In the genomic region with DNA sequence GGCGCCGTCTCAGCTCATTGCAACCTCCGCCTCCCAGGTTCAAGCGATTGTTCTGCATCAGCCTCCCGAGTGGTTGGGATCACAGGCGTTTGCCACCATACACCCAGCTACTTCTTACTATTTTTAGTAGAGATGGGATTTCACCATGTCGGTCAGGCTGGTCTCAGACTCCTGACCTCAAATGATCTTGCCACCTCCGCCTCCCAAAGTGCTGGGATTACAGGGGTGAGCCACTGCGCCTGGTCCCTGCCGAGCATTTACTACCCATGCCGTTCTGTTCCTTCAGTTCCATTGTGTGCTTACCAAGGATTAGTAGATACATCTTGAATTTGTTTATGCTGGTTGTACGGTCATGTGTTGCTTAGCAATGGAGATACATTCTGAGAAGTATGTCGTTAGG, we compare ENCODE assay signal across 11 cellular contexts. TPM values are rescaled to one million over a fixed set of nuclear protein-coding genes. Genes with fewer than 3 reads are reported as not detected.
A peak's percentile ranks its signal among the peaks of the same experiment; 100 is the strongest.
DNase-seq lines count a peak whose midpoint lies in the region; ATAC-seq and TF ChIP-seq lines count a peak whose summit lies in the region.
"Had no signal": no experiment of that assay in that cellular context is flagged by ENCODE, and none has a peak within 500 bp of the region (broad histone marks: within the 10 kb centered on the region; RNA-seq: fewer than 3 reads in every experiment).

No MANE protein-coding gene starts in this region.

- no peak overlapping the region for H3K4ac ChIP-seq in neuronal stem cell (ENCODE audit: low read length)

- WGBS in mesodermal cell (ENCODE audit: insufficient coverage in 2 of 2), 2 experiments = 89 to 98% methylated on average over 8 to 9 of the region's 13 CpGs
- no CpG with 5 or more reads among the region's 13 CpGs for WGBS in neuronal stem cell (ENCODE audit: extremely low coverage in 2 of 2, insufficient read length in 2 of 2, insufficient replicate concordance in 1 of 2), 2 donors

- H3K9me3 Mint-ChIP-seq in activated T-cell treated with anti-CD3 and anti-CD28 coated beads, Interleukin-2, amount 50 U/mL, for 24 hours = no peaks in the 10 kb centered on the region
- H3K9me3 Mint-ChIP-seq in activated naive CD8-positive, alpha-beta T cell treated with anti-CD3 and anti-CD28 coated beads, Interleukin-2, amount 50 U/mL, for 24 hours = no peaks in the 10 kb centered on the region

- no peak overlapping the region for H2AK5ac ChIP-seq in neuronal stem cell (ENCODE audit: low read depth, low read length)

- no peak overlapping the region for H2BK15ac ChIP-seq in neuronal stem cell (ENCODE audit: low read length)

- no peak overlapping the region for H3K23ac ChIP-seq in neuronal stem cell (ENCODE audit: low read depth, low read length, poor library complexity)

- H3K36me3 ChIP-seq in mesodermal cell (ENCODE audit: control insufficient read depth, insufficient read depth, low read length) = peaks cover 50% of the 10 kb centered on the region
- no peaks in the 10 kb centered on the region for H3K36me3 ChIP-seq in tibial artery
- H3K36me3 ChIP-seq in neuronal stem cell (replicated peaks in 1 of 2; ENCODE audit: control insufficient read depth in 2 of 2, insufficient read depth in 2 of 2, low read length in 2 of 2) = peaks cover 8 to 95% of the 10 kb centered on the region in 2 donors

- H4K8ac ChIP-seq in neuronal stem cell (ENCODE audit: low read depth, low read length) = no peak overlapping the region

- H3K18ac ChIP-seq in neuronal stem cell (ENCODE audit: low read length) = no peak overlapping the region

- no peak overlapping the region for H2BK120ac ChIP-seq in neuronal stem cell (ENCODE audit: low read depth, low read length)

- H3K9ac ChIP-seq in neuronal stem cell (ENCODE audit: low read depth, low read length, poor library complexity) = no peak overlapping the region

- H2AFZ ChIP-seq in neuronal stem cell (ENCODE audit: low read length) = no peak overlapping the region

- H4K91ac ChIP-seq in neuronal stem cell (ENCODE audit: low read depth, low read length, poor library complexity) = no peak overlapping the region

- no peak overlapping the region for H2BK12ac ChIP-seq in neuronal stem cell (ENCODE audit: low read length)

- no peak overlapping the region for H3K14ac ChIP-seq in neuronal stem cell (ENCODE audit: low read length)

- no peaks in the 10 kb centered on the region for H3K27me3 Mint-ChIP-seq in activated T-cell treated with anti-CD3 and anti-CD28 coated beads, Interleukin-2, amount 50 U/mL, for 24 hours
- no peaks in the 10 kb centered on the region for H3K27me3 Mint-ChIP-seq in activated naive CD8-positive, alpha-beta T cell treated with anti-CD3 and anti-CD28 coated beads, Interleukin-2, amount 50 U/mL, for 24 hours

- H3K27ac ChIP-seq in mesodermal cell (ENCODE audit: low read depth, low read length, severe bottlenecking) = peak overlapping the region; percentile 6
- peak overlapping the region; percentile 92 to 95 for H3K27ac ChIP-seq in tibial artery
- no peak overlapping the region for H3K27ac ChIP-seq in neuronal stem cell (replicated peaks; ENCODE audit: low read length)

- peak overlapping the region; percentile 99 for H3K27ac Mint-ChIP-seq in activated T-cell treated with anti-CD3 and anti-CD28 coated beads, Interleukin-2, amount 50 U/mL, for 24 hours
- H3K27ac Mint-ChIP-seq in activated naive CD8-positive, alpha-beta T cell treated with anti-CD3 and anti-CD28 coated beads, Interleukin-2, amount 50 U/mL, for 24 hours = peak overlapping the region; percentile 80

- H3K4me3 Mint-ChIP-seq in activated T-cell treated with anti-CD3 and anti-CD28 coated beads, Interleukin-2, amount 50 U/mL, for 24 hours = peak overlapping the region; percentile 47
- peak overlapping the region; percentile 25 for H3K4me3 Mint-ChIP-seq in activated naive CD8-positive, alpha-beta T cell treated with anti-CD3 and anti-CD28 coated beads, Interleukin-2, amount 50 U/mL, for 24 hours

- H3K4me1 Mint-ChIP-seq in activated T-cell treated with anti-CD3 and anti-CD28 coated beads, Interleukin-2, amount 50 U/mL, for 24 hours (ENCODE audit: low read depth) = peaks cover 94% of the 10 kb centered on the region
- peaks cover 96% of the 10 kb centered on the region for H3K4me1 Mint-ChIP-seq in activated naive CD8-positive, alpha-beta T cell treated with anti-CD3 and anti-CD28 coated beads, Interleukin-2, amount 50 U/mL, for 24 hours

- H3K36me3 Mint-ChIP-seq in activated T-cell treated with anti-CD3 and anti-CD28 coated beads, Interleukin-2, amount 50 U/mL, for 24 hours (ENCODE audit: low read depth) = peaks cover 83% of the 10 kb centered on the region
- peaks cover 52% of the 10 kb centered on the region for H3K36me3 Mint-ChIP-seq in activated naive CD8-positive, alpha-beta T cell treated with anti-CD3 and anti-CD28 coated beads, Interleukin-2, amount 50 U/mL, for 24 hours (ENCODE audit: low read depth)

- H3K27me3 ChIP-seq in tibial artery (no peaks in the 10 kb centered on the region), neuronal stem cell (ENCODE audit: control insufficient read depth in 3 of 3, insufficient read depth in 3 of 3, low read depth in 1 of 3, low read length in 3 of 3) (no peaks in the 10 kb centered on the region)
- H3K27me3 ChIP-seq: testis had no signal

- no peak for TF ChIP-seq CTCF in tibial artery (IDR thresholded peaks at IDR 0.05)

- H3K9me3 ChIP-seq in mesodermal cell (ENCODE audit: control insufficient read depth, low read length) (no peaks in the 10 kb centered on the region), tibial artery (no peaks in the 10 kb centered on the region), neuronal stem cell (replicated peaks in 1 of 2; ENCODE audit: control insufficient read depth in 2 of 2, insufficient read depth in 1 of 2, low read depth in 1 of 2, low read length in 2 of 2) (peaks cover 0 to 14% of the 10 kb centered on the region in 2 donors)
- H3K9me3 ChIP-seq: testis had no signal

- no peaks in the 10 kb centered on the region for H3K79me1 ChIP-seq in neuronal stem cell (ENCODE audit: low read depth, low read length)

- H3K4me1 ChIP-seq in mesodermal cell (ENCODE audit: control insufficient read depth, insufficient read depth, low read length, poor library complexity, severe bottlenecking) (peaks cover 57% of the 10 kb centered on the region), tibial artery (peaks cover 0 to 100% (median 76%) of the 10 kb centered on the region in 4 donors), neuronal stem cell (ENCODE audit: control insufficient read depth in 2 of 2, insufficient read depth in 1 of 2, low read depth in 1 of 2, low read length in 2 of 2) (peaks cover 7 to 10% of the 10 kb centered on the region in 2 donors)

- no peak overlapping the region for H2BK5ac ChIP-seq in neuronal stem cell (ENCODE audit: low read length)

- intact Hi-C loops in tibial artery (cut with DNase I; ENCODE audit: low total_unique reads) = no loop called here

- no peak overlapping the region for H3K4me2 ChIP-seq in neuronal stem cell (ENCODE audit: insufficient read depth, low read length, poor library complexity, severe bottlenecking)

- DNase-seq in activated T-cell treated with anti-CD3 and anti-CD28 coated beads, Interleukin-2, amount 50 U/mL, for 24 hours = no peak
- DNase-seq in activated T-cell treated with anti-CD3 and anti-CD28 coated beads, Interleukin-2, amount 50 U/mL, for 48 hours = no peak
- no peak for DNase-seq in activated naive CD8-positive, alpha-beta T cell treated with anti-CD3 and anti-CD28 coated beads, Interleukin-2, amount 50 U/mL, for 24 hours
- DNase-seq in tibial artery (no peak), neuronal stem cell (ENCODE audit: low spot score) (no peak), NCI-H510A (lab: John Stamatoyannopoulos, UW) (no peak), inferior parietal cortex (ENCODE audit: extremely low spot score) (no peak)
- DNase-seq: NCI-H146; stimulated activated CD4-positive, alpha-beta T cell treated with anti-CD3 and anti-CD28 coated beads, Interleukin-12 subunit alpha, Interleukin-12 subunit beta, amount 100 ng/mL, for 4 hours; testis had no signal

- ATAC-seq in activated naive CD8-positive, alpha-beta T cell treated with anti-CD3 and anti-CD28 coated beads, Interleukin-2, amount 50 U/mL, for 24 hours = no peak

- H3K4me3 ChIP-seq in mesodermal cell (ENCODE audit: extremely low read depth, insufficient read depth, low read length, poor library complexity, severe bottlenecking) (no peak overlapping the region), tibial artery (no peak overlapping the region), neuronal stem cell (ENCODE audit: low read length in 2 of 2) (no peak overlapping the region)
- H3K4me3 ChIP-seq: testis had no signal

RNA-seq across cellular contexts. Expression of a gene that starts 10.3 kb away (rescaled TPM):
- 45.4 TPM for polyA plus RNA-seq in mesodermal cell (2013, experiment 1 of 2)
- polyA plus RNA-seq in mesodermal cell (2013, experiment 2 of 2) = 37.3 TPM
- 63.3 TPM for polyA plus RNA-seq in neuronal stem cell (2013, experiment 1 of 2)
- 62.8 TPM for polyA plus RNA-seq in neuronal stem cell (2013, experiment 2 of 2)
